In the genomic region with DNA sequence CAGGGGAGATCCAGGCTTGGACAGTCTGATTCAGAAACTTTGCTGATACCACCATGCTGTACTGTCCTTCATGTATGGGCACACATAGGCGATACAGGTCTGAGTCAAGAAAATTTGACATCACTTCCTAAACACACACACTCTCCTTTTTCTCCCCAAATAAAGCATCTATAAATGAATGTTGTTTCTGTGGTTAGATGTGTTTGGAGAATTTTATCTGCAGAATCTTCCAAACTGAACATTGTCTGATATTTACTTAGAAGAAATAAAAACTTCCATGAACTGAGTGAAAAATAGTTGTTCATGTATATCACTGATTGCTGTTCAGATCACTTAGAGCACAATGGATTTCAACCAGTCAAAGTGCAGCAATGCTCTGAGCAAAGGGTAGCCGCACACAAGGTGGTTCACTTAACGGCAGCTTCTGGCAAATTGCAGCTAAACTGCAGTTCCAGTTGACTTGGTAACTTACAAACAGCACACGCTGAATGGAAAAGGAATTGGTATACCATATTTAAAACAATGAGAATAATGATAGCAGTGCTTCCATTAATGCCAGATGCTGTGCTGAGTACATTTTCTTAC, we compare ENCODE assay signal across 13 cellular contexts. TPM values are rescaled to one million over a fixed set of nuclear protein-coding genes. Genes with fewer than 3 reads are reported as not detected.
DNase-seq lines count a peak whose midpoint lies in the region; ATAC-seq, FAIRE-seq and TF ChIP-seq lines count a peak whose summit lies in the region.
"Had no signal": no experiment of that assay in that cellular context is flagged by ENCODE, and none has a peak within 500 bp of the region (broad histone marks: within the 10 kb centered on the region; RNA-seq: fewer than 3 reads in every experiment).

No MANE protein-coding gene starts in this region.

- 9% methylated on average over 4 of the region's 4 CpGs for whole genome bisulfite sequencing in GM12878 (ENCODE audit: insufficient coverage, insufficient replicate concordance, low lambda C conversion rate, missing lambda C conversion rate)

- peak overlapping the region; percentile 77 for H2AFZ ChIP-seq in GM12878 (ENCODE audit: control insufficient read depth, low read depth, low read length)

- peak; percentile 17 for ATAC-seq in GM18861 (IDR thresholded peaks at IDR 0.05; ENCODE audit: unreplicated experiment)
- peak; percentile 11 for ATAC-seq in GM21423 (IDR thresholded peaks at IDR 0.05; ENCODE audit: unreplicated experiment)
- peak; percentile 18 for ATAC-seq in HG03139 (IDR thresholded peaks at IDR 0.05; ENCODE audit: unreplicated experiment)
- ATAC-seq in GM12878 = peak; percentile 31
- ATAC-seq: HCT116, PC-3 had no signal

- no peak for TF ChIP-seq POLR2A in GM12878 (IDR thresholded peaks at IDR 0.05; ENCODE audit: low read depth, low read length)

- SMC1A ChIA-PET in GM12878 (lab: Charles Lee; ENCODE audit: uncharacterized antibody, unreplicated experiment) = interaction anchor here (0.9 to 14.3 kb wide), 4 partner anchors 12 to 184 kb away, joined by 3 to 191 read pairs (median 8); no protein-coding TSS in a partner anchor

- TSS peak; percentile 66 for BruUV-seq in GM12878 (replicated peaks; lab: Mats Ljungman, UMichigan)

- H3K9me3 ChIP-seq in GM12878 (replicated peaks; ENCODE audit: control insufficient read depth, insufficient read depth, low read length) (no peaks in the 10 kb centered on the region), tibial artery (no peaks in the 10 kb centered on the region)
- H3K9me3 ChIP-seq: MG63, stomach had no signal

- H3K36me3 ChIP-seq in GM12878 (ENCODE audit: control insufficient read depth in 2 of 2, insufficient read depth in 2 of 2, low read length in 1 of 2) (no peaks in the 10 kb centered on the region), tibial artery (no peaks in the 10 kb centered on the region)
- H3K36me3 ChIP-seq: MG63, stomach had no signal

- H3K27me3 ChIP-seq in GM12878 (replicated peaks in 1 of 2; ENCODE audit: control insufficient read depth in 2 of 2, insufficient read depth in 2 of 2, low read length in 1 of 2) (no peaks in the 10 kb centered on the region), tibial artery (no peaks in the 10 kb centered on the region)
- H3K27me3 ChIP-seq: MG63, stomach had no signal

- peak overlapping the region; percentile 37 for H3K9ac ChIP-seq in GM12878 (ENCODE audit: control insufficient read depth, insufficient read depth, low read length)

- no peaks in the 10 kb centered on the region for H3K79me2 ChIP-seq in GM12878 (ENCODE audit: control insufficient read depth, insufficient read depth, low read length)

- CTCF ChIA-PET in GM12878 (lab: Yijun Ruan, JAX) = interaction anchor here (1.7 to 6.8 kb wide), 4 partner anchors 9 to 55 kb away, joined by 5 to 48 read pairs (median 29); no protein-coding TSS in a partner anchor

- in situ Hi-C loops in GM12878 (cut with MboI) (no loop called here), ACHN (cut with HindIII; ENCODE audit: low pct_ligation_motif_present, low pct_unique_long_range_greater_than_20kb, low sequenced_read_pairs) (no loop called here)

- no peak for TF ChIP-seq RAD21 in GM12878 (IDR thresholded peaks at IDR 0.05; ENCODE audit: insufficient read depth, low read depth, low read length)

- peak overlapping the region; percentile 51; the same call in 1 of the 2 replicates for H3K4me3 ChIP-seq in GM12878
- H3K4me3 ChIP-seq in tibial artery = no peak overlapping the region
- H3K4me3 ChIP-seq: lung, MG63, stomach had no signal

- RAD21 ChIA-PET in GM12878 (lab: Charles Lee; ENCODE audit: unreplicated experiment) = interaction anchor here (1.0 to 3.5 kb wide), 5 partner anchors 9 to 304 kb away, joined by 3 to 16 read pairs (median 4); no protein-coding TSS in a partner anchor

- no peak for TF ChIP-seq EP300 in GM12878 (IDR thresholded peaks at IDR 0.05; ENCODE audit: borderline replicate concordance in 1 of 2, control insufficient read depth in 1 of 2, low read depth in 2 of 2, low read length in 2 of 2)

- FAIRE-seq in GM12878 (lab: Jason Lieb, UNC) = peak; percentile 7

- TF ChIP-seq CTCF in GM12878 (IDR thresholded peaks at IDR 0.05 in 2 of 3, conservative IDR thresholded peaks at IDR 0.05 in 1 of 3; ENCODE audit: control insufficient read depth in 2 of 3, extremely low read depth in 1 of 3, insufficient read depth in 1 of 3, low read depth in 3 of 3, low read length in 3 of 3) (no peak), tibial artery (IDR thresholded peaks at IDR 0.05) (no peak)

- DNase-seq in GM12878 (ENCODE audit: low read depth, low spot score) (no peak), ACHN (no peak), tibial artery (no peak), middle frontal gyrus (ENCODE audit: extremely low spot score, low spot score) (no peak)
- DNase-seq: DND-41, MG63, stomach had no signal

- peak overlapping the region; percentile 88 for H3K4me2 ChIP-seq in GM12878 (ENCODE audit: control insufficient read depth, insufficient read depth)

- H4K20me1 ChIP-seq in GM12878 (ENCODE audit: control insufficient read depth, insufficient read depth) = no peaks in the 10 kb centered on the region

- intact Hi-C loops in GM12878 (cut with micrococcal nuclease; ENCODE audit: unreplicated experiment) = loop anchor here (5.0 kb wide), 2 partner anchors 135 to 385 kb away; a partner anchor contains a TSS
- intact Hi-C loops in tibial artery (cut with DNase I; ENCODE audit: low total_unique reads) = no loop called here

- POLR2A ChIA-PET in GM12878 (lab: Charles Lee) = interaction anchor here (1.4 to 2.0 kb wide), 2 partner anchors 11 to 51 kb away, joined by 3 to 6 read pairs; no protein-coding TSS in a partner anchor

- H3K4me1 ChIP-seq in GM12878 (ENCODE audit: control insufficient read depth, insufficient read depth, low read length) = peaks cover 52% of the 10 kb centered on the region
- peaks cover 0 to 12% (median 4%) of the 10 kb centered on the region in 4 donors for H3K4me1 ChIP-seq in tibial artery

- H3K27ac ChIP-seq in GM12878 (ENCODE audit: control insufficient read depth, insufficient read depth) = peak overlapping the region; percentile 77
- no peak overlapping the region for H3K27ac ChIP-seq in tibial artery

TF ChIP-seq in GM12878, 131 proteins besides CTCF, POLR2A, EP300 and RAD21 (continues in another document):
- TF ChIP-seq RCOR1 (conservative IDR thresholded peaks at IDR 0.05; ENCODE audit: low read depth, low read length) (0 out of 2 replicates have a peak, but pooled peaks have one; percentile 5), BRCA1 (IDR thresholded peaks at IDR 0.05; ENCODE audit: low read depth, low read length) (no peak), YBX1 (IDR thresholded peaks at IDR 0.05) (no peak), NFIC (IDR thresholded peaks at IDR 0.05; ENCODE audit: low read depth, low read length) (no peak; the same call in 1 of the 2 replicates)
- TF ChIP-seq, protein P1, sequence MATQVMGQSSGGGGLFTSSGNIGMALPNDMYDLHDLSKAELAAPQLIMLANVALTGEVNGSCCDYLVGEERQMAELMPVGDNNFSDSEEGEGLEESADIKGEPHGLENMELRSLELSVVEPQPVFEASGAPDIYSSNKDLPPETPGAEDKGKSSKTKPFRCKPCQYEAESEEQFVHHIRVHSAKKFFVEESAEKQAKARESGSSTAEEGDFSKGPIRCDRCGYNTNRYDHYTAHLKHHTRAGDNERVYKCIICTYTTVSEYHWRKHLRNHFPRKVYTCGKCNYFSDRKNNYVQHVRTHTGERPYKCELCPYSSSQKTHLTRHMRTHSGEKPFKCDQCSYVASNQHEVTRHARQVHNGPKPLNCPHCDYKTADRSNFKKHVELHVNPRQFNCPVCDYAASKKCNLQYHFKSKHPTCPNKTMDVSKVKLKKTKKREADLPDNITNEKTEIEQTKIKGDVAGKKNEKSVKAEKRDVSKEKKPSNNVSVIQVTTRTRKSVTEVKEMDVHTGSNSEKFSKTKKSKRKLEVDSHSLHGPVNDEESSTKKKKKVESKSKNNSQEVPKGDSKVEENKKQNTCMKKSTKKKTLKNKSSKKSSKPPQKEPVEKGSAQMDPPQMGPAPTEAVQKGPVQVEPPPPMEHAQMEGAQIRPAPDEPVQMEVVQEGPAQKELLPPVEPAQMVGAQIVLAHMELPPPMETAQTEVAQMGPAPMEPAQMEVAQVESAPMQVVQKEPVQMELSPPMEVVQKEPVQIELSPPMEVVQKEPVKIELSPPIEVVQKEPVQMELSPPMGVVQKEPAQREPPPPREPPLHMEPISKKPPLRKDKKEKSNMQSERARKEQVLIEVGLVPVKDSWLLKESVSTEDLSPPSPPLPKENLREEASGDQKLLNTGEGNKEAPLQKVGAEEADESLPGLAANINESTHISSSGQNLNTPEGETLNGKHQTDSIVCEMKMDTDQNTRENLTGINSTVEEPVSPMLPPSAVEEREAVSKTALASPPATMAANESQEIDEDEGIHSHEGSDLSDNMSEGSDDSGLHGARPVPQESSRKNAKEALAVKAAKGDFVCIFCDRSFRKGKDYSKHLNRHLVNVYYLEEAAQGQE (IDR thresholded peaks at IDR 0.05; ENCODE audit: low read depth, low read length) = no peak
- TF ChIP-seq, protein P2, sequence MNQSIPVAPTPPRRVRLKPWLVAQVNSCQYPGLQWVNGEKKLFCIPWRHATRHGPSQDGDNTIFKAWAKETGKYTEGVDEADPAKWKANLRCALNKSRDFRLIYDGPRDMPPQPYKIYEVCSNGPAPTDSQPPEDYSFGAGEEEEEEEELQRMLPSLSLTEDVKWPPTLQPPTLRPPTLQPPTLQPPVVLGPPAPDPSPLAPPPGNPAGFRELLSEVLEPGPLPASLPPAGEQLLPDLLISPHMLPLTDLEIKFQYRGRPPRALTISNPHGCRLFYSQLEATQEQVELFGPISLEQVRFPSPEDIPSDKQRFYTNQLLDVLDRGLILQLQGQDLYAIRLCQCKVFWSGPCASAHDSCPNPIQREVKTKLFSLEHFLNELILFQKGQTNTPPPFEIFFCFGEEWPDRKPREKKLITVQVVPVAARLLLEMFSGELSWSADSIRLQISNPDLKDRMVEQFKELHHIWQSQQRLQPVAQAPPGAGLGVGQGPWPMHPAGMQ (IDR thresholded peaks at IDR 0.05; ENCODE audit: borderline replicate concordance) = no peak

RNA-seq across cellular contexts. Expression of a gene that starts 10.0 kb away (rescaled TPM):
- 90.3 and 96.0 TPM in 2 replicates for total RNA-seq in GM12878 (2013; cell fraction: nucleolus; rRNA removed)
- total RNA-seq in GM12878 (2014; rRNA removed) (97.1 and 100 TPM in 2 replicates), GM12878 (2014; rRNA removed; fragmentation: Illumina TruSeq; extraction: Trizol) (78.2 and 80.7 TPM in 2 replicates), GM12878 (2021) (108 and 113 TPM in 2 replicates)
- 33.7 TPM for polyA plus RNA-seq in GM12878 (2011; ENCODE audit: low read depth)
- polyA plus RNA-seq in GM12878 (2011; rRNA removed) (228 and 243 TPM in 2 replicates), GM12878 (2014; fragmentation: Illumina TruSeq; extraction: Trizol) (78.4 and 96.3 TPM in 2 replicates), GM12878 (2014; fragmentation: Nextera tagmentation; extraction: Ambion mirVana) (10 to 100 TPM; 28.6 to 53.2 TPM), GM12878 (2014; rRNA removed) (76.3 and 82.7 TPM in 2 replicates), GM12878 (2016; fragmentation: Nextera tagmentation; extraction: Ambion mirVana) (1 to 10 TPM; 7.3 to 8.8 TPM)
- 200 and 228 TPM in 2 replicates for polyA plus RNA-seq in GM12878 (2011; cell fraction: cytosol; rRNA removed)
- polyA plus RNA-seq in GM12878 (2011; cell fraction: nucleus; rRNA removed) = 112 and 150 TPM in 2 replicates
- polyA plus RNA-seq in GM12878 (2012) = 32.7 and 53.4 TPM in 2 replicates
- 410 and 440 TPM in 2 replicates for polyA minus RNA-seq in GM12878 (2011; rRNA and poly(A)+ RNA removed)
- 96.4 and 106 TPM in 2 replicates for polyA minus RNA-seq in GM12878 (2011; cell fraction: cytosol; rRNA and poly(A)+ RNA removed)
- polyA minus RNA-seq in GM12878 (2011; cell fraction: nucleus; rRNA and poly(A)+ RNA removed) = 68.8 and 110 TPM in 2 replicates
